Comparison of ENCODE assay signal across 8 cellular contexts in genomic region chr9:124939944-124940343, GRCh38. TPM values are rescaled to one million over a fixed set of nuclear protein-coding genes. Genes with fewer than 3 reads are reported as not detected.
A peak's percentile ranks its signal among the peaks of the same experiment; 100 is the strongest.
DNase-seq lines count a peak whose midpoint lies in the region; ATAC-seq and TF ChIP-seq lines count a peak whose summit lies in the region.

No MANE protein-coding gene starts in this region.

- H2AFZ ChIP-seq in KMS-11 (ENCODE audit: low read depth), result peak overlapping the region; percentile 89; the same call in 1 of the 2 replicates

- H3K4me3 ChIP-seq in AG04450 (ENCODE audit: low read depth, low read length), result peak overlapping the region; percentile 83
- H3K4me3 ChIP-seq in KMS-11 (IDR thresholded peaks at IDR 0.05; ENCODE audit: insufficient read depth, low read depth, low read length), result no peak overlapping the region
- peak overlapping the region; percentile 58 for H3K4me3 ChIP-seq in colonic mucosa

- no peak for ATAC-seq in naive B cell (ENCODE audit: low read depth in 2 of 2)
- ATAC-seq in GM21390 (IDR thresholded peaks at IDR 0.05; ENCODE audit: unreplicated experiment), result no peak

- H3K27me3 Mint-ChIP-seq in naive B cell, result no peaks in the 10 kb centered on the region

- H3K4me1 ChIP-seq in KMS-11 (ENCODE audit: low read depth, poor library complexity, severe bottlenecking) (peaks cover 19% of the 10 kb centered on the region), colonic mucosa (no peaks in the 10 kb centered on the region)

- peaks cover 21 to 50% (median 31%) of the 10 kb centered on the region in 3 donors for H3K4me1 Mint-ChIP-seq in naive B cell

- no peaks in the 10 kb centered on the region for H3K9me3 Mint-ChIP-seq in naive B cell

- H3K27ac ChIP-seq in AG04450 (ENCODE audit: low read depth, low read length), result no peak overlapping the region
- no peak overlapping the region; the same call in 1 of the 2 replicates for H3K27ac ChIP-seq in KMS-11
- peak overlapping the region; percentile 98 for H3K27ac ChIP-seq in colonic mucosa

- no peaks in the 10 kb centered on the region; the same call in 1 of the 2 replicates for H3K9me3 ChIP-seq in AG04450 (ENCODE audit: control insufficient read depth, insufficient read depth, low read length)
- no peaks in the 10 kb centered on the region for H3K9me3 ChIP-seq in colonic mucosa

- no peaks in the 10 kb centered on the region for H3K79me2 ChIP-seq in KMS-11 (ENCODE audit: insufficient read depth, low read depth)

- intact Hi-C loops in colonic mucosa (cut with DNase I), result loop anchor here (5.0 kb wide), 1 partner anchor 207 kb away; no protein-coding TSS in a partner anchor
- intact Hi-C loops in posterior cingulate gyrus (cut with DNase I), result loop anchor here (2.0 to 5.0 kb wide), 4 partner anchors 73 to 257 kb away; partner anchors contain the start of gene NR6A1

- no peaks in the 10 kb centered on the region for H4K20me1 ChIP-seq in KMS-11 (ENCODE audit: insufficient read depth)

- H3K36me3 Mint-ChIP-seq in naive B cell, result peaks cover 0 to 4% of the 10 kb centered on the region in 2 donors

- peak overlapping the region; percentile 80; the same call in 1 of the 2 replicates for H3K9ac ChIP-seq in KMS-11
- peak overlapping the region; percentile 97 for H3K9ac ChIP-seq in colonic mucosa (ENCODE audit: low read depth in 2 of 2, low read length in 2 of 2)

- TF ChIP-seq CTCF in AG04450 (IDR thresholded peaks at IDR 0.05; ENCODE audit: low read depth, low read length) (no peak), KMS-11 (conservative IDR thresholded peaks at IDR 0.05; ENCODE audit: low read depth, low read length) (no peak), colonic mucosa (IDR thresholded peaks at IDR 0.05) (no peak)

- CTCF ChIA-PET in AG04450 (lab: Charles Lee), result interaction anchor here (0.5 to 1.3 kb wide), 3 partner anchors 46 to 200 kb away, joined by 3 to 6 read pairs (median 3); no protein-coding TSS in a partner anchor

- H3K36me3 ChIP-seq in KMS-11 (ENCODE audit: insufficient read depth), result no peaks in the 10 kb centered on the region
- no peaks in the 10 kb centered on the region for H3K36me3 ChIP-seq in colonic mucosa

- H3K4me2 ChIP-seq in KMS-11, result peak overlapping the region; percentile 68

- DNase-seq in AG04450 (ENCODE audit: low read depth, low spot score), result no peak
- no peak for DNase-seq in colonic mucosa
- no peak for DNase-seq in naive B cell
- DNase-seq in posterior cingulate gyrus, result no peak
- DNase-seq in NCI-H1105 treated with DMSO at 0.1 percent for 48 hours (lab: John Stamatoyannopoulos, UW), result no peak
- no peak for DNase-seq in DMS 273 (lab: John Stamatoyannopoulos, UW; ENCODE audit: unreplicated experiment)

- H3K4me3 Mint-ChIP-seq in naive B cell, result peak overlapping the region; percentile 87 to 98 (median 96)

- POLR2A ChIA-PET in AG04450 (lab: Yijun Ruan, JAX), result interaction anchor here (0.5 to 0.6 kb wide), 2 partner anchors 106 to 254 kb away, joined by 3 to 4 read pairs; no protein-coding TSS in a partner anchor

- no peaks in the 10 kb centered on the region for H3K27me3 ChIP-seq in AG04450 (ENCODE audit: control insufficient read depth, insufficient read depth, low read length)
- no peaks in the 10 kb centered on the region for H3K27me3 ChIP-seq in KMS-11 (ENCODE audit: insufficient read depth, low read depth)
- H3K27me3 ChIP-seq in colonic mucosa, result no peaks in the 10 kb centered on the region

- peak overlapping the region; percentile 96 to 99 (median 98) for H3K27ac Mint-ChIP-seq in naive B cell

RNA-seq across cellular contexts. Expression of gene GOLGA1, which starts 0.9 kb away (rescaled TPM):
- polyA plus RNA-seq in AG04450 (2011; rRNA removed) (12.0 and 13.1 TPM in 2 replicates), naive B cell (ENCODE audit: low read depth in 6 of 6) (1 to 10 TPM; 4.0 to 9.5 (median 6.1) TPM)
- polyA minus RNA-seq in AG04450 (2011; rRNA and poly(A)+ RNA removed), result 8.0 and 9.3 TPM in 2 replicates
- total RNA-seq in colonic mucosa, result 10 to 100 TPM; 19.1 to 23.2 TPM
